Comparison of ENCODE assay signal across 21 cellular contexts in the genomic region with DNA sequence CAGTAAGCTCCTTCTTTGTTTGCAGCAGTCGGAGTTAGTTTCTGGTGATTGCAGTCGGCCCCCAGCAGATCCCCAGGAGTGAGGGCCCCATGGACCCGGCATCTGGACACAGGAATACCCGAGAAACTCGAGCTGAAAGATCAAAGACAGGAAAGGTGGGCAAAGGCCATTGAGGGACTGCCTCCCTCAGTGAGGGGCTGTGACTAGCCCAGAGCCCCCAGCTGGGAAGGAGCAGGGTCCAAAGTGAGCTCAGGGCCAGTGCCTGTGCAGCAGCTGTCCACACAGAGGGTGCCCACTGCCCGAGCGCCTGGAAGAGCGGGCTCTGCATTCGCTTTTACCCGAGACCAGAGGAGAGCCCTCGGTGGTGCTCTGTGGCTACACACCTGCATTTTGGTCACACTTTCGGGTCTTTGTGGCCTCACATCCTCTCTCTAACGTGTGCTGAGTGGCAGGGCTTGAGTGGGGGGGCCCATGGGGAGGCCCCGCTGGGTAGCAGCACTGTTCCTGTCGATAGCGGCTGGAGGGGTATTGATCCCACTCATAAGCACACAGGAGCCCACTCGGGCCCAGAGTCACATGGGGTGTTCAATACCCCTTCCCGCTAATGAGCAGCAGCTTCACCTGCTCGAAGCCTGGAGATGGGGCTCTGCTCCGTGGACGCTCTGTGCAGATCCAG.
DNase-seq lines count a peak whose midpoint lies in the region; ATAC-seq and TF ChIP-seq lines count a peak whose summit lies in the region.
"Had no signal": no experiment of that assay in that cellular context is flagged by ENCODE, and none has a peak within 500 bp of the region (broad histone marks: within the 10 kb centered on the region; RNA-seq: fewer than 3 reads in every experiment).

No MANE protein-coding gene starts in this region.

- in situ Hi-C loops in GM13976 (cut with MboI; ENCODE audit: low sequenced_read_pairs, unreplicated experiment), result no loop called here

- TF ChIP-seq POLR2A in stomach (IDR thresholded peaks at IDR 0.05), result no peak

- H3K27me3 ChIP-seq in WERI-Rb-1 (ENCODE audit: insufficient read depth, low read depth, severe bottlenecking), result no peaks in the 10 kb centered on the region
- peaks cover 0 to 40% (median 0%) of the 10 kb centered on the region in 3 donors for H3K27me3 ChIP-seq in stomach
- H3K27me3 ChIP-seq: BE2C had no signal

- intact Hi-C loops in stomach (cut with DNase I; ENCODE audit: low total_unique reads), result no loop called here

- H3K4me3 ChIP-seq in WERI-Rb-1 (ENCODE audit: low read depth, low read length) (no peak overlapping the region), stomach (no peak overlapping the region)
- H3K4me3 ChIP-seq: SK-N-MC had no signal

- H3K9me3 ChIP-seq in WERI-Rb-1 (ENCODE audit: severe bottlenecking), result no peaks in the 10 kb centered on the region
- H3K9me3 ChIP-seq in stomach, result no peaks in the 10 kb centered on the region
- H3K9me3 ChIP-seq: BE2C had no signal

- TF ChIP-seq EP300 in stomach (IDR thresholded peaks at IDR 0.05), result no peak

- ATAC-seq in HG03045 (IDR thresholded peaks at IDR 0.05; ENCODE audit: unreplicated experiment), result no peak
- no peak for ATAC-seq in HG03139 (IDR thresholded peaks at IDR 0.05; ENCODE audit: unreplicated experiment)

- DNase-seq in D341Med (ENCODE audit: low spot score), result peak; percentile 8
- peak; percentile 21 for DNase-seq in GM13976 (ENCODE audit: low spot score)
- peak; percentile 1 for DNase-seq in WERI-Rb-1
- DNase-seq in stomach, result peak; percentile 17
- no peak for DNase-seq in putamen (ENCODE audit: low spot score)
- DNase-seq: BE2C; CD4-positive, CD25-positive, alpha-beta regulatory T cell; DMS79; H9; HFFc6; MV-4-11; NCI-H1694; NCI-H2081; NCI-H2171 treated with DMSO at 0.1 percent for 48 hours; NCI-H526; OCI-M1; SHP77 had no signal

- 73 to 81% (median 79%) methylated on average over 15 to 21 of the region's 21 CpGs for WGBS in stomach, 5 donors

- H3K27ac ChIP-seq in WERI-Rb-1 (no peak overlapping the region), stomach (no peak overlapping the region)
- H3K27ac ChIP-seq: KMS-11, SK-N-MC had no signal

- H3K36me3 ChIP-seq in WERI-Rb-1, result no peaks in the 10 kb centered on the region
- H3K36me3 ChIP-seq in stomach, result no peaks in the 10 kb centered on the region
- H3K36me3 ChIP-seq: BE2C had no signal

- TF ChIP-seq CTCF in GM13976 (IDR thresholded peaks at IDR 0.05; ENCODE audit: borderline replicate concordance, control extremely low read depth, extremely low read depth, insufficient read depth, missing control alignments), result no peak
- TF ChIP-seq CTCF in WERI-Rb-1 (IDR thresholded peaks at IDR 0.05; ENCODE audit: low read depth, low read length), result no peak
- TF ChIP-seq CTCF in stomach (IDR thresholded peaks at IDR 0.05), result no peak

- peaks cover 4 to 17% (median 9%) of the 10 kb centered on the region in 4 donors for H3K4me1 ChIP-seq in stomach
- H3K4me1 ChIP-seq: BE2C had no signal
